8 cellular contexts compared by ENCODE assay signal in genomic region chr15:59688383-59688887, GRCh38. TPM values are rescaled to one million over a fixed set of nuclear protein-coding genes. Genes with fewer than 3 reads are reported as not detected.
DNase-seq lines count a peak whose midpoint lies in the region; ATAC-seq, FAIRE-seq and TF ChIP-seq lines count a peak whose summit lies in the region.

No MANE protein-coding gene starts in this region.

- H3K4me1 Mint-ChIP-seq in H9 (peaks cover 7 to 13% of the 10 kb centered on the region in 2 experiments), astrocyte (ENCODE audit: low read depth, unreplicated experiment) (peaks cover 16% of the 10 kb centered on the region)

- H3K4me3 ChIP-seq in DOHH2 (ENCODE audit: low read length) (peak overlapping the region; percentile 96), astrocyte (ENCODE audit: insufficient read depth, low read depth, low read length) (peak overlapping the region; percentile 97), iPS DF 6.9 (ENCODE audit: low read length) (peak overlapping the region; percentile 100), skin epidermis (peak overlapping the region; percentile 77 to 99 (median 81))

- no peaks in the 10 kb centered on the region for H3K9me3 Mint-ChIP-seq in H9
- no peaks in the 10 kb centered on the region for H3K9me3 Mint-ChIP-seq in astrocyte (ENCODE audit: unreplicated experiment)

- H3K9me3 ChIP-seq in DOHH2 (ENCODE audit: control insufficient read depth, insufficient read depth, low read length): no peaks in the 10 kb centered on the region
- no peaks in the 10 kb centered on the region for H3K9me3 ChIP-seq in H9 (ENCODE audit: control insufficient read depth, low read depth, low read length)
- H3K9me3 ChIP-seq in astrocyte (ENCODE audit: insufficient read depth, low read depth, low read length): no peaks in the 10 kb centered on the region
- no peaks in the 10 kb centered on the region for H3K9me3 ChIP-seq in iPS DF 6.9 (ENCODE audit: control insufficient read depth, insufficient read depth, low read length)

- no peak overlapping the region for H3K56ac ChIP-seq in H9 (ENCODE audit: insufficient read length, low read depth, low read length)

- H4K5ac ChIP-seq in H9 (ENCODE audit: insufficient read length, low read depth, low read length): no peak overlapping the region

- H2BK15ac ChIP-seq in H9 (ENCODE audit: low read depth, low read length): no peak overlapping the region

- no peak overlapping the region for H2BK120ac ChIP-seq in H9 (ENCODE audit: low read depth, low read length, poor library complexity, severe bottlenecking)

- TF ChIP-seq CTCF in DOHH2 (IDR thresholded peaks at IDR 0.05; ENCODE audit: low read depth, low read length, poor library complexity, severe bottlenecking): no peak
- no peak for TF ChIP-seq CTCF in H9 (conservative IDR thresholded peaks at IDR 0.05)
- TF ChIP-seq CTCF in astrocyte (IDR thresholded peaks at IDR 0.05; ENCODE audit: insufficient read depth, low read depth, low read length): no peak

- no peak overlapping the region for H4K8ac ChIP-seq in H9 (replicated peaks; ENCODE audit: insufficient read length, low read depth, low read length)

- H4K91ac ChIP-seq in H9 (ENCODE audit: insufficient read length, low read depth, low read length): no peak overlapping the region

- peak overlapping the region; percentile 91 to 98 (median 96) for H3K27ac Mint-ChIP-seq in H9
- peak overlapping the region; percentile 95 for H3K27ac Mint-ChIP-seq in astrocyte (ENCODE audit: unreplicated experiment)

- no peaks in the 10 kb centered on the region for H3K9me2 ChIP-seq in DOHH2 (replicated peaks; ENCODE audit: control insufficient read depth, low read length)

- H3K23ac ChIP-seq in H9 (ENCODE audit: insufficient read length, low read depth, low read length): no peak overlapping the region

- H3K4ac ChIP-seq in H9 (ENCODE audit: low read depth, low read length): no peak overlapping the region

- H2BK20ac ChIP-seq in H9 (ENCODE audit: low read depth, low read length, poor library complexity, severe bottlenecking): no peak overlapping the region

- H3K27me3 Mint-ChIP-seq in H9 (ENCODE audit: low read depth) (peaks cover 17% of the 10 kb centered on the region), astrocyte (ENCODE audit: low read depth, unreplicated experiment) (no peaks in the 10 kb centered on the region)

- H3K79me2 ChIP-seq in DOHH2 (ENCODE audit: control insufficient read depth, low read length) (peaks cover 61% of the 10 kb centered on the region), H9 (ENCODE audit: insufficient read depth, low read length) (peaks cover 27% of the 10 kb centered on the region; the same call in 1 of the 2 replicates), astrocyte (ENCODE audit: insufficient read depth, low read length) (peaks cover 57% of the 10 kb centered on the region)

- no peak overlapping the region for H2AFZ ChIP-seq in H9 (ENCODE audit: low read length)
- peak overlapping the region; percentile 71 for H2AFZ ChIP-seq in astrocyte (ENCODE audit: low read depth, low read length)

- no peak for FAIRE-seq in astrocyte (lab: Jason Lieb, UNC)

- H3K4me3 Mint-ChIP-seq in H9 (peak overlapping the region; percentile 94 to 96), astrocyte (ENCODE audit: unreplicated experiment) (peak overlapping the region; percentile 90)

- H3K4me2 ChIP-seq in DOHH2 (ENCODE audit: low read length): peak overlapping the region; percentile 81
- peak overlapping the region; percentile 78 for H3K4me2 ChIP-seq in H9 (ENCODE audit: insufficient read depth, insufficient read length, low read length)
- peak overlapping the region; percentile 87 for H3K4me2 ChIP-seq in astrocyte (ENCODE audit: low read length)

- DNase-seq in H9 (no peak), NCI-H526 treated with DMSO at 0.1 percent for 48 hours (lab: John Stamatoyannopoulos, UW) (peak; percentile 54), astrocyte (ENCODE audit: low read depth) (peak; percentile 67), iPS DF 6.9 (ENCODE audit: low read depth, low spot score) (no peak)

- H3K79me1 ChIP-seq in H9 (ENCODE audit: insufficient read depth, low read depth, low read length, poor library complexity, severe bottlenecking): no peaks in the 10 kb centered on the region

- peak overlapping the region; percentile 91 for H3K18ac ChIP-seq in H9 (ENCODE audit: insufficient read length, low read depth, low read length)

- H3K36me3 ChIP-seq in DOHH2 (ENCODE audit: control insufficient read depth, low read length) (peaks cover 53% of the 10 kb centered on the region), astrocyte (ENCODE audit: insufficient read depth, low read length) (peaks cover 5% of the 10 kb centered on the region), iPS DF 6.9 (ENCODE audit: control insufficient read depth, insufficient read depth, low read length) (no peaks in the 10 kb centered on the region)

- H3F3A ChIP-seq in DOHH2 (ENCODE audit: control insufficient read depth, insufficient read depth): peaks cover 30% of the 10 kb centered on the region

- WGBS in H9 (ENCODE audit: extremely low coverage, insufficient read length, low lambda C conversion rate): no CpG with 5 or more reads among the region's 19 CpGs
- no CpG with 5 or more reads among the region's 19 CpGs for WGBS in iPS DF 6.9 (ENCODE audit: insufficient coverage, insufficient read length)

- H3K27me3 ChIP-seq in DOHH2 (ENCODE audit: control insufficient read depth, low read length) (no peaks in the 10 kb centered on the region), H9 (ENCODE audit: insufficient read depth, low read length) (no peaks in the 10 kb centered on the region), astrocyte (ENCODE audit: insufficient read depth, low read length) (no peaks in the 10 kb centered on the region), iPS DF 6.9 (ENCODE audit: control insufficient read depth, insufficient read depth, low read length) (no peaks in the 10 kb centered on the region)

- H3T11ph ChIP-seq in H9 (ENCODE audit: low read length): no peak overlapping the region

- H2BK5ac ChIP-seq in H9 (ENCODE audit: insufficient read length, low read length): no peak overlapping the region

- H3K27ac ChIP-seq in DOHH2 (ENCODE audit: low read depth, low read length) (peak overlapping the region; percentile 80), H9 (ENCODE audit: insufficient read length, low read depth, low read length) (peak overlapping the region; percentile 57), astrocyte (ENCODE audit: low read depth, low read length) (peak overlapping the region; percentile 98), iPS DF 6.9 (ENCODE audit: low read length) (no peak overlapping the region), skin epidermis (peak overlapping the region; percentile 95 to 100 (median 99))

- H2AK5ac ChIP-seq in H9 (ENCODE audit: insufficient read length, low read length): no peak overlapping the region

- peaks cover 3 to 21% (median 8%) of the 10 kb centered on the region in 3 experiments for H3K36me3 Mint-ChIP-seq in H9 (ENCODE audit: insufficient read depth in 1 of 3, low read depth in 3 of 3)
- H3K36me3 Mint-ChIP-seq in astrocyte (ENCODE audit: low read depth, unreplicated experiment): no peaks in the 10 kb centered on the region

- no peaks in the 10 kb centered on the region for H3K23me2 ChIP-seq in H9 (ENCODE audit: insufficient read length, low read depth, low read length, poor library complexity, severe bottlenecking)

- peaks cover 46% of the 10 kb centered on the region for H3K4me1 ChIP-seq in DOHH2 (ENCODE audit: control insufficient read depth, low read length)
- peaks cover 5% of the 10 kb centered on the region; the same call in 1 of the 2 replicates for H3K4me1 ChIP-seq in H9 (ENCODE audit: insufficient read depth, low read length)
- peaks cover 14% of the 10 kb centered on the region for H3K4me1 ChIP-seq in astrocyte (ENCODE audit: insufficient read depth, low read length)
- H3K4me1 ChIP-seq in iPS DF 6.9 (ENCODE audit: control insufficient read depth, insufficient read depth, low read length): no peaks in the 10 kb centered on the region

- H4K20me1 ChIP-seq in DOHH2 (ENCODE audit: control insufficient read depth, insufficient read depth, low read depth, low read length) (peaks cover 26% of the 10 kb centered on the region), H9 (ENCODE audit: control insufficient read depth, insufficient read depth, insufficient read length) (no peaks in the 10 kb centered on the region), astrocyte (ENCODE audit: insufficient read depth, low read length) (peaks cover 49% of the 10 kb centered on the region)

- no peak overlapping the region for H2BK12ac ChIP-seq in H9 (ENCODE audit: insufficient read length, low read depth, low read length)

- no peak for ATAC-seq in GM18907 (IDR thresholded peaks at IDR 0.05; ENCODE audit: unreplicated experiment)
- no peak for ATAC-seq in HG03457 (IDR thresholded peaks at IDR 0.05; ENCODE audit: unreplicated experiment)

- H3K14ac ChIP-seq in H9 (ENCODE audit: insufficient read depth, low read length): peak overlapping the region; percentile 92; the same call in 1 of the 2 replicates

- H3K9ac ChIP-seq in H9 (ENCODE audit: extremely low read depth, insufficient read length, low read length): peak overlapping the region; percentile 90
- peak overlapping the region; percentile 99 for H3K9ac ChIP-seq in astrocyte (ENCODE audit: low read length)

RNA-seq across cellular contexts. Expression of gene BNIP2, which starts 0.7 kb away (rescaled TPM):
- total RNA-seq in H9 (2021): 43.0 and 43.5 TPM in 2 replicates
- total RNA-seq in astrocyte: 67.1 and 73.1 TPM in 2 replicates

RNA-seq across cellular contexts. Expression of gene GTF2A2, which starts 31.1 kb away (rescaled TPM):
- total RNA-seq in H9 (2021): 144 and 147 TPM in 2 replicates
- total RNA-seq in astrocyte: 128 and 152 TPM in 2 replicates

Comparison
In these comparisons a context has a peak if more than half of its experiments do, and no peak if none do; other contexts are left out.
1. DNase-seq: peak in NCI-H526 treated with DMSO at 0.1 percent for 48 hours (single experiment) and astrocyte (single experiment); none in H9 (single experiment) and iPS DF 6.9 (single experiment).
2. Peak in every context shown above with its lines, with median percentiles within 50 percentile points of each other: H3K4me2 ChIP-seq and H3K4me3 ChIP-seq.